4 cellular contexts compared by ENCODE assay signal in the genomic region with DNA sequence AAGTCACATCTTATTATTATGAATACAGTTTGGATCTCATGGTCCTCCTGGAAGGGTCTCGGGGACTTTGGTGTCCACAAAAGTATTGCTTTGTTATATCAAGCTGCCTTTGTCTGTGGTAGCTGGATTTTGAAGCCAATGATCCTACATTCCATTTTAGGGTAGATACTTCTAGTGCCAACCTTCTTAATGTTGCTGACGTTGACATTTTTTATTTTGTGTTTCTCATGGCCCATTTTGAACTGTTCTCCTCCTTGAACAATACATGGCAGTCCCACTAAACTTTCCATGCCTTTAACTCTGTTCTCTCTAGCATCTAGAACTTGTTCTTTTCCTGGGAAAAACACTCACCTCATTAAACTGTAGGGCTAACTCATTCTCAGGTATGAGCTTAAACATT.
TF ChIP-seq lines count a peak whose summit lies in the region.

No MANE protein-coding gene starts in this region.

TF ChIP-seq in HepG2, 621 proteins besides CTCF, POLR2A, EP300 and RAD21:
- TF ChIP-seq MAFK (conservative IDR thresholded peaks at IDR 0.05 in 1 of 2, IDR thresholded peaks at IDR 0.05 in 1 of 2; ENCODE audit: low read length in 2 of 2) (peak; percentile 90 to 96), KLF16 (CRISPR knock-in tag; IDR thresholded peaks at IDR 0.05) (no peak), KDM5A (IDR thresholded peaks at IDR 0.05; ENCODE audit: borderline replicate concordance, low read length) (no peak), NFE2L2 (IDR thresholded peaks at IDR 0.05; ENCODE audit: low read length) (no peak), ZNF768 (CRISPR knock-in tag; IDR thresholded peaks at IDR 0.05) (no peak), ZNF546 (CRISPR knock-in tag; conservative IDR thresholded peaks at IDR 0.05) (no peak), ZBTB42 (CRISPR knock-in tag; IDR thresholded peaks at IDR 0.05) (no peak), GATAD2A (CRISPR knock-in tag; IDR thresholded peaks at IDR 0.05) (no peak), NFE2L1 (CRISPR knock-in tag; IDR thresholded peaks at IDR 0.05; ENCODE audit: borderline replicate concordance) (no peak), ZNF343 (CRISPR knock-in tag; IDR thresholded peaks at IDR 0.05) (no peak), MAFF (IDR thresholded peaks at IDR 0.05; ENCODE audit: low read depth, low read length) (peak; percentile 93)

TF ChIP-seq in A549, 52 proteins besides CTCF, POLR2A, EP300 and RAD21:
- TF ChIP-seq MAFK (IDR thresholded peaks at IDR 0.05; ENCODE audit: partially characterized antibody) (peak; percentile 95), TFCP2L1 (CRISPR knock-in tag; IDR thresholded peaks at IDR 0.05) (no peak)
TF ChIP-seq in A549: peak in this region for 1.

TF ChIP-seq in IMR-90, 13 proteins besides CTCF, POLR2A, EP300 and RAD21:
- TF ChIP-seq NFE2L2 (IDR thresholded peaks at IDR 0.05; ENCODE audit: low read depth, low read length): no peak
- peak; percentile 92 for TF ChIP-seq MAFK (IDR thresholded peaks at IDR 0.05; ENCODE audit: low read depth, low read length)
TF ChIP-seq in IMR-90: peak in this region for 1.

TF ChIP-seq in K562, 482 proteins besides CTCF, POLR2A, EP300 and RAD21:
- TF ChIP-seq ZNF316 (IDR thresholded peaks at IDR 0.05) (peak; percentile 72), MAFG (tag; conservative IDR thresholded peaks at IDR 0.05) (peak; percentile 40; the same call in 1 of the 2 replicates), C11orf30 (IDR thresholded peaks at IDR 0.05; ENCODE audit: low read depth) (peak; percentile 29; the same call in 1 of the 2 replicates), THRAP3 (IDR thresholded peaks at IDR 0.05; ENCODE audit: borderline replicate concordance) (no peak), MAFF (IDR thresholded peaks at IDR 0.05; ENCODE audit: low read length) (peak; percentile 76), ZC3H8 (IDR thresholded peaks at IDR 0.05) (no peak), MYC (IDR thresholded peaks at IDR 0.05; ENCODE audit: low read depth, low read length) (no peak), MYC (CRISPR knock-in tag; IDR thresholded peaks at IDR 0.05; ENCODE audit: borderline replicate concordance, low read depth) (no peak), TAL1 (IDR thresholded peaks at IDR 0.05) (no peak), MAFK (IDR thresholded peaks at IDR 0.05; ENCODE audit: low read length) (peak; percentile 76), ERF (CRISPR knock-in tag; IDR thresholded peaks at IDR 0.05) (no peak), MXI1 (IDR thresholded peaks at IDR 0.05; ENCODE audit: low read depth, low read length) (no peak), GTF2A2 (tag; IDR thresholded peaks at IDR 0.05) (no peak)
